Comparison of ENCODE assay signal across 26 cellular contexts in genomic region chr10:63708421-63708820, GRCh38.
DNase-seq lines count a peak whose midpoint lies in the region; ATAC-seq and TF ChIP-seq lines count a peak whose summit lies in the region.
"Had no signal": no experiment of that assay in that cellular context is flagged by ENCODE, and none has a peak within 500 bp of the region (broad histone marks: within the 10 kb centered on the region; RNA-seq: fewer than 3 reads in every experiment).

No MANE protein-coding gene starts in this region.

- H3K36me3 ChIP-seq in breast epithelium (no peaks in the 10 kb centered on the region), upper lobe of left lung (no peaks in the 10 kb centered on the region)
- H3K36me3 ChIP-seq: BLaER1 treated with 17β-estradiol and CSF1 and Interleukin-3, amounts not matched to agents 10 nM and 100 nM; left lung had no signal

- H3K9me3 Mint-ChIP-seq in MCF 10A (ENCODE audit: unreplicated experiment) (no peaks in the 10 kb centered on the region), nephron progenitor cell (peaks cover 7% of the 10 kb centered on the region)
- H3K9me3 Mint-ChIP-seq in activated T-helper 17 cell treated with anti-CD3 and anti-CD28 coated beads, Interleukin-2, amount 50 U/mL, for 72 hours, result no peaks in the 10 kb centered on the region
- H3K9me3 Mint-ChIP-seq: immature natural killer cell, neural crest cell had no signal

- H3K27ac Mint-ChIP-seq in MCF 10A (ENCODE audit: low read depth, unreplicated experiment), result no peak overlapping the region
- peak overlapping the region; percentile 85 for H3K27ac Mint-ChIP-seq in activated T-helper 17 cell treated with anti-CD3 and anti-CD28 coated beads, Interleukin-2, amount 50 U/mL, for 72 hours
- peak overlapping the region; percentile 57 for H3K27ac Mint-ChIP-seq in nephron progenitor cell
- H3K27ac Mint-ChIP-seq: immature natural killer cell, progenitor cell of endocrine pancreas, type B pancreatic cell, WTC11 had no signal

- H3K4me1 ChIP-seq in breast epithelium, result peaks cover 0 to 15% of the 10 kb centered on the region in 2 donors
- peaks cover 42 to 48% (median 44%) of the 10 kb centered on the region in 4 donors for H3K4me1 ChIP-seq in upper lobe of left lung

- TF ChIP-seq CTCF in breast epithelium (IDR thresholded peaks at IDR 0.05) (no peak), MCF 10A (IDR thresholded peaks at IDR 0.05; ENCODE audit: unreplicated experiment) (no peak), nephron progenitor cell (IDR thresholded peaks at IDR 0.05) (no peak), upper lobe of left lung (IDR thresholded peaks at IDR 0.05) (no peak)

- H3K27me3 Mint-ChIP-seq in MCF 10A (ENCODE audit: insufficient read depth, unreplicated experiment) (no peaks in the 10 kb centered on the region), nephron progenitor cell (ENCODE audit: low read depth, poor library complexity) (no peaks in the 10 kb centered on the region)
- no peaks in the 10 kb centered on the region for H3K27me3 Mint-ChIP-seq in activated T-helper 17 cell treated with anti-CD3 and anti-CD28 coated beads, Interleukin-2, amount 50 U/mL, for 72 hours

- no peak overlapping the region for H3K4me3 ChIP-seq in breast epithelium
- H3K4me3 ChIP-seq in upper lobe of left lung, result no peak overlapping the region
- H3K4me3 ChIP-seq: BLaER1 treated with 17β-estradiol and CSF1 and Interleukin-3, amounts not matched to agents 10 nM and 100 nM; left lung; skin epidermis had no signal

- H3K4me3 Mint-ChIP-seq in MCF 10A (ENCODE audit: unreplicated experiment) (no peak overlapping the region), nephron progenitor cell (no peak overlapping the region)
- H3K4me3 Mint-ChIP-seq in activated T-helper 17 cell treated with anti-CD3 and anti-CD28 coated beads, Interleukin-2, amount 50 U/mL, for 72 hours, result no peak overlapping the region
- H3K4me3 Mint-ChIP-seq: immature natural killer cell, neural crest cell, type B pancreatic cell, WTC11 had no signal

- BruUV-seq in MCF 10A (replicated peaks; lab: Mats Ljungman, UMichigan), result no TSS peak

- CTCF ChIA-PET in MCF 10A (lab: Yijun Ruan, JAX), result interaction anchor here (0.8 to 2.3 kb wide), 3 partner anchors 12 to 79 kb away, joined by 3 to 9 read pairs (median 3); no protein-coding TSS in a partner anchor

- DNase-seq in breast epithelium (ENCODE audit: low spot score in 2 of 2) (no peak), MCF 10A (ENCODE audit: unreplicated experiment) (no peak), nephron progenitor cell (no peak), upper lobe of left lung (no peak), COLO668 (lab: John Stamatoyannopoulos, UW; ENCODE audit: unreplicated experiment) (no peak)
- DNase-seq: activated CD4-positive, alpha-beta T cell treated with anti-CD3 and anti-CD28 coated beads, Interleukin-2, amount 50 U/mL, for 48 hours; activated gamma-delta T cell treated with Interleukin-2 at 50 U/mL for 16 hours; amygdala; caudate nucleus; dermis blood vessel endothelial cell; H7; immature natural killer cell; left lung; NCI-H1105 treated with DMSO at 0.1 percent for 48 hours; NCI-H2107; stimulated activated naive CD8-positive, alpha-beta T cell treated with anti-CD3 and anti-CD28 coated beads, Interleukin-15, Interleukin-2, amounts not matched to agents 100 U/mL and 50 U/mL, for 24 hours; T-helper 9 cell had no signal

- H3K4me1 Mint-ChIP-seq in MCF 10A (ENCODE audit: insufficient read depth, unreplicated experiment), result peaks cover 47% of the 10 kb centered on the region
- peaks cover 12% of the 10 kb centered on the region for H3K4me1 Mint-ChIP-seq in activated T-helper 17 cell treated with anti-CD3 and anti-CD28 coated beads, Interleukin-2, amount 50 U/mL, for 72 hours
- H3K4me1 Mint-ChIP-seq in nephron progenitor cell, result peaks cover 27% of the 10 kb centered on the region
- H3K4me1 Mint-ChIP-seq: immature natural killer cell had no signal

- ATAC-seq in activated T-helper 17 cell treated with anti-CD3 and anti-CD28 coated beads, Interleukin-2, amount 50 U/mL, for 72 hours (replicated peaks), result no peak
- ATAC-seq in upper lobe of left lung (ENCODE audit: low FRiP score in 2 of 2) (no peak), GM18498 (IDR thresholded peaks at IDR 0.05; ENCODE audit: unreplicated experiment) (no peak), GM21576 (IDR thresholded peaks at IDR 0.05; ENCODE audit: unreplicated experiment) (no peak)
- ATAC-seq: left lung; stimulated activated naive CD8-positive, alpha-beta T cell treated with anti-CD3 and anti-CD28 coated beads, Interleukin-15, Interleukin-2, amounts not matched to agents 100 U/mL and 50 U/mL, for 24 hours; WTC11 had no signal

- POLR2A ChIA-PET in MCF 10A (lab: Yijun Ruan, JAX), result interaction anchor here (0.6 to 2.1 kb wide), 5 partner anchors 78 to 1969 kb away, joined by 4 to 21 read pairs (median 7); no protein-coding TSS in a partner anchor

- TF ChIP-seq POLR2A in breast epithelium (IDR thresholded peaks at IDR 0.05) (no peak), upper lobe of left lung (IDR thresholded peaks at IDR 0.05) (no peak)

- no peaks in the 10 kb centered on the region for H3K27me3 ChIP-seq in breast epithelium
- no peaks in the 10 kb centered on the region for H3K27me3 ChIP-seq in upper lobe of left lung
- H3K27me3 ChIP-seq: BLaER1 treated with 17β-estradiol and CSF1 and Interleukin-3, amounts not matched to agents 10 nM and 100 nM; left lung had no signal

- H3K36me3 Mint-ChIP-seq in MCF 10A (ENCODE audit: insufficient read depth, unreplicated experiment), result no peaks in the 10 kb centered on the region
- H3K36me3 Mint-ChIP-seq in activated T-helper 17 cell treated with anti-CD3 and anti-CD28 coated beads, Interleukin-2, amount 50 U/mL, for 72 hours (ENCODE audit: low read depth), result no peaks in the 10 kb centered on the region
- no peaks in the 10 kb centered on the region for H3K36me3 Mint-ChIP-seq in nephron progenitor cell (ENCODE audit: low read depth)
- H3K36me3 Mint-ChIP-seq: immature natural killer cell, type B pancreatic cell had no signal

- TF ChIP-seq EP300 in upper lobe of left lung (IDR thresholded peaks at IDR 0.05), result no peak

- WGBS in upper lobe of left lung, 2 donors, result 61 to 71% methylated on average over 5 of the region's 5 CpGs

- intact Hi-C loops in breast epithelium (cut with DNase I; ENCODE audit: low total_unique reads) (loop anchor here (10.0 kb wide), 1 partner anchor 74 kb away; no protein-coding TSS in a partner anchor), MCF 10A (cut with micrococcal nuclease) (no loop called here)

- no peaks in the 10 kb centered on the region for H3K9me3 ChIP-seq in breast epithelium
- no peaks in the 10 kb centered on the region for H3K9me3 ChIP-seq in upper lobe of left lung
- H3K9me3 ChIP-seq: left lung had no signal

- H3K27ac ChIP-seq in breast epithelium, result peak overlapping the region; percentile 39 to 83
- H3K27ac ChIP-seq in upper lobe of left lung, result peak overlapping the region in 3 of 4 donors; percentile 58 to 66 (median 62)
